In the genomic region with DNA sequence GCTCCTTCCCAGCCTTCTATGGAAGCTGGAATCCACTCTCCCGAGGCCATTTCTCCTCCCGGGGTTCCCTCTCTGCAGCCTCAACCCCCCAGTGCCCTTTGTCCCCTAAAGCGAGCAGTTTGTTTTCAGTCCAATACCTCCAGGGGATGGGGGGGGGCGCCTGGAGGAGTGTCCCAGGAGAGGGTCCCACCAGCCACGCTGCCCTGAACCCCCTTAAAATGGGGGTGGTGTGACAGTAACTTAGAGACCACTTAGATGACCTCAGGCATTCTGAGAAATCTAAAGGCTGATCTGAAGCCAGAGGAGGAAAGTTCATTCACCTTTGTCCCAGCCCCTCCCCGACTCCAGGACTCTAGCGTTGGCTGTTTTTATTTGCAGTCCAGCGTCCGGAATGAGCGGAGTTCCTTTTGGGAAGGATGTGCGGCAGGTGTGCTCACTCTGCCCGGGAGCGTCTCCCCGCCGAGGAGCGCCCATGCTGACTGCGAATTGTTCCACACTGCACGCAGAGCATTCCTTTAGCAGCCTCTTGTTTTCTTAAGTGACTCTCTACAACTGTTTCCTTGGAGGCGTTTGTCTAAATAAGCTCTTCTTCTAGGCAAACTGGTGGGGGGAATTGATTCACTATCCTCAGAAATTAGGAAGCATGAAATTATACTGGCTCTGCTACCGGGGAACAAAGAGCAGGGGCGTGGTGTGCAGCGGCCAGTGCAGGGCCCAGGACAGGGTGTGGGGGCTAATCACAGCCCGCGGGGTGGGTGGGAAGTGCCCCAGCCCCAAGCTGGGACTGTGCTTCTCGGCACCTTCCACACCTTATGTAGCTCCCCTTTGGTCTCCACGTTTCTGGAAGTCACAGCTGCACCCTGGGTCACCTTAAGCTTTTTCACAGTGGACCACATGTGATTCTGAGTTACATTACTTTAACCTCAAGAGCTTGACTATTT, we compare ENCODE assay signal across 9 cellular contexts. TPM values are rescaled to one million over a fixed set of nuclear protein-coding genes. Genes with fewer than 3 reads are reported as not detected.
DNase-seq lines count a peak whose midpoint lies in the region; ATAC-seq, FAIRE-seq and TF ChIP-seq lines count a peak whose summit lies in the region.
"Had no signal": no experiment of that assay in that cellular context is flagged by ENCODE, and none has a peak within 500 bp of the region (broad histone marks: within the 10 kb centered on the region; RNA-seq: fewer than 3 reads in every experiment).

No MANE protein-coding gene starts in this region.

- H4K20me1 ChIP-seq in SK-N-SH (ENCODE audit: insufficient read depth), result no peaks in the 10 kb centered on the region

- no peak for TF ChIP-seq POLR2A in uterus (IDR thresholded peaks at IDR 0.05)

- peaks cover 8% of the 10 kb centered on the region for H3F3A ChIP-seq in SK-N-SH (replicated peaks; ENCODE audit: insufficient read depth)

- H3K4me1 ChIP-seq in SK-N-SH (ENCODE audit: control insufficient read depth in 1 of 2, insufficient read depth in 2 of 2, low read depth in 1 of 2, low read length in 1 of 2) (peaks cover 28 to 68% of the 10 kb centered on the region in 2 experiments), uterus (peaks cover 0 to 10% of the 10 kb centered on the region in 2 donors)

- H3K4me3 ChIP-seq in SK-N-SH (ENCODE audit: low read depth in 2 of 2, low read length in 1 of 2) (peak overlapping the region; percentile 6 to 55; a peak in 3 of 4 replicates), epithelial cell of esophagus (ENCODE audit: low read length) (no peak overlapping the region), uterus (peak overlapping the region; percentile 2 to 22)

- no peak for ATAC-seq in SK-N-SH treated with all-trans-retinoic acid at 6 μM for 48 hours

- peak overlapping the region; percentile 62 for H3K9ac ChIP-seq in SK-N-SH

- peak overlapping the region; percentile 95 for H2AFZ ChIP-seq in SK-N-SH (ENCODE audit: low read depth)

- no peak for TF ChIP-seq CTCF in SK-N-SH (IDR thresholded peaks at IDR 0.05)
- TF ChIP-seq CTCF in epithelial cell of esophagus (IDR thresholded peaks at IDR 0.05; ENCODE audit: insufficient read depth, low read depth, low read length, missing control alignments), result no peak
- no peak for TF ChIP-seq CTCF in uterus (IDR thresholded peaks at IDR 0.05)
- TF ChIP-seq CTCF in GM13976 (IDR thresholded peaks at IDR 0.05; ENCODE audit: borderline replicate concordance, control extremely low read depth, extremely low read depth, insufficient read depth, missing control alignments), result no peak

- H3K9me3 ChIP-seq in SK-N-SH (no peaks in the 10 kb centered on the region), uterus (no peaks in the 10 kb centered on the region)

- WGBS in SK-N-SH (ENCODE audit: low lambda C conversion rate), result 79% methylated on average over 25 of the region's 26 CpGs

- intact Hi-C loops in uterus (cut with DNase I; ENCODE audit: low total_unique reads), result loop anchor here (5.0 kb wide), 1 partner anchor 46 kb away; a partner anchor contains a TSS

- CTCF ChIA-PET in SK-N-SH (lab: Yijun Ruan, JAX), result interaction anchor here (0.9 to 2.8 kb wide), 7 partner anchors 8 to 189 kb away, joined by 3 to 20 read pairs (median 5); a partner anchor contains a TSS

- H3K9me2 ChIP-seq in SK-N-SH, result no peaks in the 10 kb centered on the region

- POLR2A ChIA-PET in SK-N-SH (lab: Yijun Ruan, JAX), result interaction anchor here (0.6 to 1.0 kb wide), 2 partner anchors 46 to 997 kb away, joined by 3 to 6 read pairs; a partner anchor contains a TSS

- no peaks in the 10 kb centered on the region for H3K79me2 ChIP-seq in SK-N-SH (ENCODE audit: insufficient read depth)

- no peak for FAIRE-seq in urothelium cell line (lab: Jason Lieb, UNC)

- H3K27ac ChIP-seq in SK-N-SH (ENCODE audit: low read depth in 2 of 2, low read length in 1 of 2) (peak overlapping the region; percentile 87 to 88), uterus (peak overlapping the region; percentile 74 to 75)

- H3K4me2 ChIP-seq in SK-N-SH, result peak overlapping the region; percentile 75

- no peaks in the 10 kb centered on the region for H3K36me3 ChIP-seq in SK-N-SH (replicated peaks in 1 of 2; ENCODE audit: control insufficient read depth in 1 of 2, insufficient read depth in 2 of 2, low read length in 1 of 2)
- no peaks in the 10 kb centered on the region for H3K36me3 ChIP-seq in uterus

- in situ Hi-C loops in GM13976 (cut with MboI; ENCODE audit: low sequenced_read_pairs, unreplicated experiment), result loop anchor here (25.0 kb wide), 1 partner anchor 396 kb away; no protein-coding TSS in a partner anchor

- DNase-seq in SK-N-SH, result no peak
- DNase-seq in epithelial cell of esophagus (ENCODE audit: low read depth), result peak; percentile 58
- DNase-seq in myocyte (ENCODE audit: low read depth), result peak; percentile 36
- DNase-seq in uterus, result peak in 1 of 2 donors; percentile 42
- no peak for DNase-seq in mesenteric fat pad (ENCODE audit: low spot score)
- no peak for DNase-seq in urothelium cell line (ENCODE audit: low spot score)
- DNase-seq in GM13976 (ENCODE audit: low spot score), result no peak
- DNase-seq: NCI-H1048 had no signal

- no peak for TF ChIP-seq EP300 in SK-N-SH (IDR thresholded peaks at IDR 0.05; ENCODE audit: borderline replicate concordance in 1 of 2, low read depth in 1 of 2, low read length in 1 of 2)

- TF ChIP-seq RAD21 in SK-N-SH (IDR thresholded peaks at IDR 0.05; ENCODE audit: low read length), result no peak

- H3K27me3 ChIP-seq in SK-N-SH (ENCODE audit: insufficient read depth), result no peaks in the 10 kb centered on the region
- H3K27me3 ChIP-seq in uterus, result no peaks in the 10 kb centered on the region

TF ChIP-seq in SK-N-SH, 30 proteins besides CTCF, POLR2A, EP300 and RAD21 (continues in another document):
- no peak for TF ChIP-seq SMC3 (IDR thresholded peaks at IDR 0.05; ENCODE audit: low read depth, low read length)
- no peak for TF ChIP-seq EZH2phosphoT487 (IDR thresholded peaks at IDR 0.05; ENCODE audit: borderline replicate concordance, low read depth)
- no peak for TF ChIP-seq MXI1 (IDR thresholded peaks at IDR 0.05; ENCODE audit: low read depth, low read length)
- no peak for TF ChIP-seq TCF12 (IDR thresholded peaks at IDR 0.05)
- no peak for TF ChIP-seq FOXM1 (IDR thresholded peaks at IDR 0.05; ENCODE audit: low read depth)

TF ChIP-seq in SK-N-SH treated with all-trans-retinoic acid at 6 μM for 48 hours, 23 proteins besides CTCF, POLR2A, EP300 and RAD21:
- TF ChIP-seq, protein P1, sequence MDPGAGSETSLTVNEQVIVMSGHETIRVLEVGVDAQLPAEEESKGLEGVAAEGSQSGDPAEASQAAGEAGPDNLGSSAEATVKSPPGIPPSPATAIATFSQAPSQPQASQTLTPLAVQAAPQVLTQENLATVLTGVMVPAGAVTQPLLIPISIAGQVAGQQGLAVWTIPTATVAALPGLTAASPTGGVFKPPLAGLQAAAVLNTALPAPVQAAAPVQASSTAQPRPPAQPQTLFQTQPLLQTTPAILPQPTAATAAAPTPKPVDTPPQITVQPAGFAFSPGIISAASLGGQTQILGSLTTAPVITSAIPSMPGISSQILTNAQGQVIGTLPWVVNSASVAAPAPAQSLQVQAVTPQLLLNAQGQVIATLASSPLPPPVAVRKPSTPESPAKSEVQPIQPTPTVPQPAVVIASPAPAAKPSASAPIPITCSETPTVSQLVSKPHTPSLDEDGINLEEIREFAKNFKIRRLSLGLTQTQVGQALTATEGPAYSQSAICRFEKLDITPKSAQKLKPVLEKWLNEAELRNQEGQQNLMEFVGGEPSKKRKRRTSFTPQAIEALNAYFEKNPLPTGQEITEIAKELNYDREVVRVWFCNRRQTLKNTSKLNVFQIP (CRISPR knock-in tag; IDR thresholded peaks at IDR 0.05; ENCODE audit: borderline replicate concordance, low read depth), result no peak
- TF ChIP-seq, protein P2, sequence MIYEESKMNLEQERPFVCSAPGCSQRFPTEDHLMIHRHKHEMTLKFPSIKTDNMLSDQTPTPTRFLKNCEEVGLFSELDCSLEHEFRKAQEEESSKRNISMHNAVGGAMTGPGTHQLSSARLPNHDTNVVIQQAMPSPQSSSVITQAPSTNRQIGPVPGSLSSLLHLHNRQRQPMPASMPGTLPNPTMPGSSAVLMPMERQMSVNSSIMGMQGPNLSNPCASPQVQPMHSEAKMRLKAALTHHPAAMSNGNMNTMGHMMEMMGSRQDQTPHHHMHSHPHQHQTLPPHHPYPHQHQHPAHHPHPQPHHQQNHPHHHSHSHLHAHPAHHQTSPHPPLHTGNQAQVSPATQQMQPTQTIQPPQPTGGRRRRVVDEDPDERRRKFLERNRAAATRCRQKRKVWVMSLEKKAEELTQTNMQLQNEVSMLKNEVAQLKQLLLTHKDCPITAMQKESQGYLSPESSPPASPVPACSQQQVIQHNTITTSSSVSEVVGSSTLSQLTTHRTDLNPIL (CRISPR knock-in tag; IDR thresholded peaks at IDR 0.05; ENCODE audit: low read depth), result no peak
- TF ChIP-seq, protein P3, sequence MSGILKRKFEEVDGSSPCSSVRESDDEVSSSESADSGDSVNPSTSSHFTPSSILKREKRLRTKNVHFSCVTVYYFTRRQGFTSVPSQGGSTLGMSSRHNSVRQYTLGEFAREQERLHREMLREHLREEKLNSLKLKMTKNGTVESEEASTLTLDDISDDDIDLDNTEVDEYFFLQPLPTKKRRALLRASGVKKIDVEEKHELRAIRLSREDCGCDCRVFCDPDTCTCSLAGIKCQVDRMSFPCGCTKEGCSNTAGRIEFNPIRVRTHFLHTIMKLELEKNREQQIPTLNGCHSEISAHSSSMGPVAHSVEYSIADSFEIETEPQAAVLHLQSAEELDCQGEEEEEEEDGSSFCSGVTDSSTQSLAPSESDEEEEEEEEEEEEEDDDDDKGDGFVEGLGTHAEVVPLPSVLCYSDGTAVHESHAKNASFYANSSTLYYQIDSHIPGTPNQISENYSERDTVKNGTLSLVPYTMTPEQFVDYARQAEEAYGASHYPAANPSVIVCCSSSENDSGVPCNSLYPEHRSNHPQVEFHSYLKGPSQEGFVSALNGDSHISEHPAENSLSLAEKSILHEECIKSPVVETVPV (CRISPR knock-in tag; IDR thresholded peaks at IDR 0.05), result no peak
- TF ChIP-seq GLIS3 (CRISPR knock-in tag; IDR thresholded peaks at IDR 0.05), result no peak
- TF ChIP-seq ARNTL (CRISPR knock-in tag; IDR thresholded peaks at IDR 0.05; ENCODE audit: borderline replicate concordance, low read depth), result no peak

RNA-seq across cellular contexts. Expression of a gene that starts 46.3 kb away (rescaled TPM):
- polyA plus RNA-seq in SK-N-SH (2012; rRNA removed), result 72.4 and 98.7 TPM in 2 replicates
- polyA plus RNA-seq in SK-N-SH (2012; cell fraction: cytosol; rRNA removed), result 120 and 138 TPM in 2 replicates
- 14.7 and 39.4 TPM in 2 replicates for polyA plus RNA-seq in SK-N-SH (2012; cell fraction: nucleus; rRNA removed)
- total RNA-seq in myocyte (72.0 and 76.2 TPM in 2 replicates), uterus (100 to 1,000 TPM; 123 to 220 (median 131) TPM), mesenteric fat pad (70.8 TPM)
- polyA plus RNA-seq in myocyte (2012), result 72.6 TPM

Comparison
In these comparisons a context has a peak if more than half of its experiments do, and no peak if none do; other contexts are left out.
1. DNase-seq: peak in epithelial cell of esophagus (single experiment) and myocyte (single experiment); none in SK-N-SH (single experiment), mesenteric fat pad (single experiment), urothelium cell line (single experiment) and GM13976 (single experiment).